In the genomic region with DNA sequence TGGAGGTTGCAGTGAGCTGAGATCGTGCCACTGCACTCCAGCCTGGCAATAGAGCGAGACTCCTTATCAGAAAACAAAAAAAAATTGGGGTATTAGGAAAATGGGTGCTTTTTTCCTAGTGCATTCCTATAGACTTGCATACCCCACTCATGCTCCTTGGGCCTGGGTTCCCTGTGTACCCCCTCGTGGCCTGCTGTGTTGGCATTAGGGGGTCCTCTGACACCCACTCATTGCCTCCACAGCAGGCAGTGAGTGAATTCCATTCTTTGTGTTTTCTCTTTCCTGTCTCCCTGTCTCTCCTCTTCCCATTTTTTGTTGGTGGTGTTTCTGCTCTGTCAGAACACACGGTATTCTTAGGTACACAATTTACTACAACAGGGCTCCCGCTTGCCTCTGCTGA, we compare ENCODE assay signal across 13 cellular contexts. TPM values are rescaled to one million over a fixed set of nuclear protein-coding genes. Genes with fewer than 3 reads are reported as not detected.
A peak's percentile ranks its signal among the peaks of the same experiment; 100 is the strongest.
DNase-seq lines count a peak whose midpoint lies in the region; ATAC-seq and TF ChIP-seq lines count a peak whose summit lies in the region.
"Had no signal": no experiment of that assay in that cellular context is flagged by ENCODE, and none has a peak within 500 bp of the region (broad histone marks: within the 10 kb centered on the region; RNA-seq: fewer than 3 reads in every experiment).

No MANE protein-coding gene starts in this region.

- H3K79me2 ChIP-seq in GM23338 (replicated peaks; ENCODE audit: insufficient read depth), result peaks cover 4% of the 10 kb centered on the region; the same call in 1 of the 2 replicates

- H3K9me3 ChIP-seq in CD4-positive, CD25-positive, alpha-beta regulatory T cell (ENCODE audit: control insufficient read depth in 2 of 2, low read length in 2 of 2), result no peaks in the 10 kb centered on the region
- H3K9me3 ChIP-seq: thoracic aorta had no signal

- H3K4me3 ChIP-seq in CD4-positive, CD25-positive, alpha-beta regulatory T cell (ENCODE audit: low read depth, low read length), result peak overlapping the region; percentile 19
- no peak overlapping the region for H3K4me3 ChIP-seq in GM23338
- H3K4me3 ChIP-seq in brain microvascular endothelial cell (ENCODE audit: low read depth, low read length), result no peak overlapping the region
- H3K4me3 ChIP-seq in lower leg skin (ENCODE audit: low read depth, poor library complexity, severe bottlenecking), result no peak overlapping the region
- H3K4me3 ChIP-seq: PC-9, thoracic aorta had no signal

- TF ChIP-seq CTCF in GM23338 (conservative IDR thresholded peaks at IDR 0.05; ENCODE audit: low read depth in 2 of 2), result no peak
- no peak for TF ChIP-seq CTCF in brain microvascular endothelial cell (IDR thresholded peaks at IDR 0.05; ENCODE audit: low read depth, low read length, missing control alignments)
- TF ChIP-seq CTCF in lower leg skin (IDR thresholded peaks at IDR 0.05), result no peak

- no peak overlapping the region for H3K4me3 Mint-ChIP-seq in CD4-positive, CD25-positive, alpha-beta regulatory T cell
- H3K4me3 Mint-ChIP-seq in GM23338, result no peak overlapping the region

- ATAC-seq in CD4-positive, CD25-positive, alpha-beta regulatory T cell (ENCODE audit: low read depth in 2 of 2), result no peak
- ATAC-seq in GM23338, result no peak
- ATAC-seq in HG02884 (IDR thresholded peaks at IDR 0.05; ENCODE audit: unreplicated experiment), result no peak

- no peak overlapping the region for H3K4me2 ChIP-seq in GM23338
- H3K4me2 ChIP-seq: PC-9 had no signal

- H3K27ac ChIP-seq in CD4-positive, CD25-positive, alpha-beta regulatory T cell (ENCODE audit: insufficient read depth, low read length, poor library complexity, severe bottlenecking), result peak overlapping the region; percentile 28
- H3K27ac ChIP-seq in GM23338 (ENCODE audit: low read depth) (peak overlapping the region; percentile 55; the same call in 1 of the 2 replicates), brain microvascular endothelial cell (peak overlapping the region; percentile 94)
- H3K27ac ChIP-seq: C4-2B, PC-9, thoracic aorta had no signal

- in situ Hi-C loops in brain microvascular endothelial cell (cut with HindIII; ENCODE audit: low pct_ligation_motif_present, low sequenced_read_pairs), result no loop called here

- no peaks in the 10 kb centered on the region for H3K27me3 ChIP-seq in CD4-positive, CD25-positive, alpha-beta regulatory T cell (ENCODE audit: control insufficient read depth, insufficient read depth, low read length)
- H3K27me3 ChIP-seq in GM23338 (ENCODE audit: insufficient read depth) (no peaks in the 10 kb centered on the region), brain microvascular endothelial cell (replicated peaks) (no peaks in the 10 kb centered on the region)

- no peak for DNase-seq in CD4-positive, CD25-positive, alpha-beta regulatory T cell
- DNase-seq in GM23338 (ENCODE audit: low spot score) (no peak), brain microvascular endothelial cell (no peak), mesenteric fat pad (ENCODE audit: low spot score) (peak; percentile 53), SW480 (ENCODE audit: low spot score) (no peak), NCI-H226 (no peak), lower leg skin (ENCODE audit: low spot score in 2 of 2) (no peak)
- DNase-seq: NCI-H1092 treated with DMSO at 0.1 percent for 48 hours, NCI-H446 treated with DMSO at 0.1 percent for 48 hours, PC-9 had no signal

- no peaks in the 10 kb centered on the region for H3K9me3 Mint-ChIP-seq in CD4-positive, CD25-positive, alpha-beta regulatory T cell
- H3K9me3 Mint-ChIP-seq in GM23338, result no peaks in the 10 kb centered on the region

- TF ChIP-seq POLR2A in lower leg skin (IDR thresholded peaks at IDR 0.05), result no peak

- peak overlapping the region in 2 of 3 donors; percentile 87 to 89 for H3K27ac Mint-ChIP-seq in CD4-positive, CD25-positive, alpha-beta regulatory T cell
- H3K27ac Mint-ChIP-seq in GM23338, result no peak overlapping the region

- H3K36me3 ChIP-seq in CD4-positive, CD25-positive, alpha-beta regulatory T cell (ENCODE audit: control insufficient read depth, insufficient read depth, low read length), result peaks cover 22% of the 10 kb centered on the region
- H3K36me3 ChIP-seq in GM23338 (ENCODE audit: insufficient read depth) (no peaks in the 10 kb centered on the region; the same call in 1 of the 2 replicates), brain microvascular endothelial cell (replicated peaks) (peaks cover 18% of the 10 kb centered on the region)

- no peaks in the 10 kb centered on the region for H3K9me2 ChIP-seq in GM23338 (ENCODE audit: insufficient read depth)

- H2AFZ ChIP-seq in GM23338, result no peak overlapping the region
- H2AFZ ChIP-seq: PC-9 had no signal

- no peaks in the 10 kb centered on the region for H3K27me3 Mint-ChIP-seq in CD4-positive, CD25-positive, alpha-beta regulatory T cell
- peaks cover 6% of the 10 kb centered on the region for H3K27me3 Mint-ChIP-seq in GM23338 (ENCODE audit: insufficient read depth, low read depth, poor library complexity)

- H3K4me1 Mint-ChIP-seq in CD4-positive, CD25-positive, alpha-beta regulatory T cell, result peaks cover 15 to 34% (median 23%) of the 10 kb centered on the region in 4 donors
- 0 out of 3 replicates have a peak, but pooled peaks cover 2% of the 10 kb centered on the region for H3K4me1 Mint-ChIP-seq in GM23338

- H4K20me1 ChIP-seq in GM23338 (replicated peaks; ENCODE audit: insufficient read depth), result 0 out of 2 replicates have a peak, but pooled peaks cover 5% of the 10 kb centered on the region

- intact Hi-C loops in lower leg skin (cut with DNase I; ENCODE audit: low total_unique reads), result no loop called here

- H3F3A ChIP-seq in GM23338 (replicated peaks; ENCODE audit: low read depth), result 0 out of 2 replicates have a peak, but pooled peaks cover 3% of the 10 kb centered on the region

- peaks cover 12% of the 10 kb centered on the region for H3K4me1 ChIP-seq in CD4-positive, CD25-positive, alpha-beta regulatory T cell (ENCODE audit: control insufficient read depth, insufficient read depth, low read length, poor library complexity, severe bottlenecking)
- H3K4me1 ChIP-seq in GM23338 (ENCODE audit: insufficient read depth), result no peaks in the 10 kb centered on the region

- peaks cover 14% of the 10 kb centered on the region for H3K36me3 Mint-ChIP-seq in CD4-positive, CD25-positive, alpha-beta regulatory T cell
- peaks cover 32% of the 10 kb centered on the region for H3K36me3 Mint-ChIP-seq in GM23338 (ENCODE audit: low read depth)

- WGBS in lower leg skin, 2 donors, result 91 to 95% methylated on average over 5 of the region's 5 CpGs

TF ChIP-seq in GM23338, 12 proteins besides CTCF, POLR2A, EP300 and RAD21 (continues in another document):
- no peak for TF ChIP-seq ETS1 (IDR thresholded peaks at IDR 0.05)
- TF ChIP-seq CREB1 (CRISPR knock-in tag; IDR thresholded peaks at IDR 0.05; ENCODE audit: low read depth), result no peak
- TF ChIP-seq STAT1 (IDR thresholded peaks at IDR 0.05; ENCODE audit: unreplicated experiment), result no peak

RNA-seq across cellular contexts. Expression of gene TNIP2, which starts 42.8 kb away (rescaled TPM):
- 87.7 TPM for total RNA-seq in CD4-positive, CD25-positive, alpha-beta regulatory T cell
- polyA plus RNA-seq in CD4-positive, CD25-positive, alpha-beta regulatory T cell, result 10 to 100 TPM; 43.9 to 53.3 (median 50.9) TPM
- 60.2 and 61.4 TPM in 2 replicates for total RNA-seq in GM23338 (2014; rRNA removed; shearing (Covaris generic))
- 33.9 and 34.8 TPM in 2 replicates for polyA plus RNA-seq in GM23338 (2016; fragmentation: Nextera tagmentation; extraction: Ambion mirVana)
- total RNA-seq in mesenteric fat pad (49.5 TPM), lower leg skin (10 to 100 TPM; 37.9 to 42.5 (median 40.3) TPM)

Comparison
In these comparisons a context has a peak if more than half of its experiments do, and no peak if none do; other contexts are left out.
1. H3K27ac ChIP-seq: peak in every context shown above with its lines; median percentile 94 in brain microvascular endothelial cell; 55 in GM23338; 28 in CD4-positive, CD25-positive, alpha-beta regulatory T cell.